18 cellular contexts compared by ENCODE assay signal in genomic region chr16:24085665-24086064, GRCh38.
DNase-seq lines count a peak whose midpoint lies in the region; ATAC-seq, FAIRE-seq and TF ChIP-seq lines count a peak whose summit lies in the region.
"Had no signal": no experiment of that assay in that cellular context is flagged by ENCODE, and none has a peak within 500 bp of the region (broad histone marks: within the 10 kb centered on the region; RNA-seq: fewer than 3 reads in every experiment).

No MANE protein-coding gene starts in this region.

- peak; percentile 47 for DNase-seq in ELF-1 (ENCODE audit: low read depth, low spot score)
- DNase-seq in NCI-H69 (lab: John Stamatoyannopoulos, UW) = peak; percentile 30
- no peak for DNase-seq in H1 (ENCODE audit: low read depth in 1 of 2, low spot score in 2 of 2)
- no peak for DNase-seq in trophoblast cell
- DNase-seq in stimulated activated naive CD4-positive, alpha-beta T cell (lab: John Stamatoyannopoulos, UW) = no peak
- DNase-seq in D721Med (ENCODE audit: insufficient read length, low spot score) = no peak
- DNase-seq: AML-193; DMS 273 treated with DMSO at 0.1 percent for 48 hours; GDM1; KBM-7; NCI-H187 treated with DMSO at 0.1 percent for 48 hours; NCI-H446; NCI-H526 treated with DMSO at 0.1 percent for 48 hours; NK-92 treated with Interleukin-12 subunit alpha and Interleukin-12 subunit beta, amount 100 ng/mL, for 24 hours; SW 1271 had no signal

- no peak overlapping the region for H2BK5ac ChIP-seq in H1 (ENCODE audit: low read depth, low read length)
- H2BK5ac ChIP-seq in trophoblast cell (ENCODE audit: low read depth, low read length, poor library complexity) = peak overlapping the region; percentile 95

- H3K4me2 ChIP-seq in H1 (ENCODE audit: insufficient read depth in 1 of 2, low read depth in 2 of 2, low read length in 2 of 2) (no peak overlapping the region), trophoblast cell (ENCODE audit: low read length) (no peak overlapping the region)

- no peaks in the 10 kb centered on the region for H3K79me2 ChIP-seq in H1 (ENCODE audit: control insufficient read depth in 1 of 2, insufficient read depth in 2 of 2, low read length in 2 of 2)
- H3K79me2 ChIP-seq in trophoblast cell (ENCODE audit: control insufficient read depth, insufficient read depth, low read length, poor library complexity) = no peaks in the 10 kb centered on the region

- no peak overlapping the region for H3K9ac ChIP-seq in H1 (replicated peaks in 1 of 4; ENCODE audit: extremely low read depth in 1 of 4, low read depth in 3 of 4, low read length in 3 of 4)
- H3K9ac ChIP-seq in trophoblast cell (ENCODE audit: low read length) = no peak overlapping the region

- CTCF ChIA-PET in H1 (lab: Charles Lee; ENCODE audit: partially characterized antibody) = interaction anchor here (1.0 kb wide), 1 partner anchor 167 kb away, joined by 3 read pairs; no protein-coding TSS in a partner anchor

- H3K79me1 ChIP-seq in H1 (ENCODE audit: low read depth, low read length) (no peaks in the 10 kb centered on the region), trophoblast cell (ENCODE audit: low read length) (peaks cover 16% of the 10 kb centered on the region)

- no peak overlapping the region for H2AK5ac ChIP-seq in H1 (ENCODE audit: low read depth, low read length)
- peak overlapping the region; percentile 77 for H2AK5ac ChIP-seq in trophoblast cell (ENCODE audit: low read length)

- TF ChIP-seq EP300 in H1 (IDR thresholded peaks at IDR 0.05; ENCODE audit: borderline replicate concordance in 1 of 2, low read depth in 2 of 2, low read length in 2 of 2) = no peak

- 85% methylated on average over 5 of the region's 5 CpGs; no CpG with 5 or more reads in 1 of the 2 experiments for WGBS in H1 (ENCODE audit: extremely low coverage in 1 of 2, insufficient coverage in 1 of 2, insufficient read length in 1 of 2, insufficient replicate concordance in 2 of 2, low coverage in 1 of 2, low lambda C conversion rate in 2 of 2, missing lambda C conversion rate in 1 of 2), 2 experiments
- WGBS in trophoblast cell (ENCODE audit: extremely low coverage, insufficient coverage, insufficient read length) = no CpG with 5 or more reads among the region's 5 CpGs

- no peak for TF ChIP-seq CTCF in H1 (IDR thresholded peaks at IDR 0.05; ENCODE audit: control extremely low read depth in 1 of 3, insufficient read depth in 1 of 3, low read depth in 1 of 3, low read length in 3 of 3)
- no peak for TF ChIP-seq CTCF in D721Med (IDR thresholded peaks at IDR 0.05; ENCODE audit: insufficient read depth, missing control alignments)

- H4K5ac ChIP-seq in H1 (ENCODE audit: insufficient read length, low read depth, low read length) = no peak overlapping the region

- H4K91ac ChIP-seq in H1 (replicated peaks; ENCODE audit: insufficient read length, low read length) = no peak overlapping the region
- peak overlapping the region; percentile 88 for H4K91ac ChIP-seq in trophoblast cell (ENCODE audit: low read depth, low read length)

- TF ChIP-seq POLR2A in H1 (IDR thresholded peaks at IDR 0.05; ENCODE audit: control extremely low read depth in 1 of 2, low read depth in 2 of 2, low read length in 2 of 2) = no peak

- H3K9me3 ChIP-seq in H1 (ENCODE audit: insufficient read depth in 2 of 2, low read depth in 1 of 2, low read length in 1 of 2) = no peaks in the 10 kb centered on the region
- H3K9me3 ChIP-seq in trophoblast cell (ENCODE audit: insufficient read depth, low read depth, low read length) = no peaks in the 10 kb centered on the region

- no peaks in the 10 kb centered on the region for H4K20me1 ChIP-seq in H1 (replicated peaks in 1 of 2; ENCODE audit: control insufficient read depth in 1 of 2, insufficient read depth in 2 of 2, low read length in 2 of 2)

- H3K4me1 ChIP-seq in H1 (replicated peaks in 1 of 4; ENCODE audit: control insufficient read depth in 3 of 4, insufficient read depth in 4 of 4, low read length in 3 of 4) (peaks cover 0 to 7% (median 2%) of the 10 kb centered on the region in 4 experiments; a peak in 2 of 7 replicates), trophoblast cell (ENCODE audit: control insufficient read depth in 1 of 2, insufficient read depth in 2 of 2, low read length in 2 of 2) (peaks cover 15 to 18% of the 10 kb centered on the region in 2 experiments)

- no peak overlapping the region for H3K4ac ChIP-seq in H1 (replicated peaks; ENCODE audit: insufficient read length, low read depth, low read length)
- no peak overlapping the region for H3K4ac ChIP-seq in trophoblast cell (ENCODE audit: low read depth, low read length)

- POLR2A ChIA-PET in H1 (lab: Charles Lee; ENCODE audit: partially characterized antibody) = no interaction called here

- no peak overlapping the region for H2BK120ac ChIP-seq in H1 (replicated peaks; ENCODE audit: low read depth, low read length)
- peak overlapping the region; percentile 41 for H2BK120ac ChIP-seq in trophoblast cell (ENCODE audit: insufficient read depth, low read length, poor library complexity)

- 0 out of 2 replicates have a peak overlapping the region, but pooled peaks have one; percentile 50 for H2BK15ac ChIP-seq in H1 (ENCODE audit: low read length)

- H3K4me3 ChIP-seq in H1 (ENCODE audit: extremely low read depth in 1 of 4, insufficient read depth in 2 of 4, low read depth in 3 of 4, low read length in 4 of 4) = no peak overlapping the region
- no peak overlapping the region for H3K4me3 ChIP-seq in trophoblast cell (ENCODE audit: low read depth, low read length)

- H4K8ac ChIP-seq in H1 (ENCODE audit: extremely low read depth, insufficient read depth, low read length) (no peak overlapping the region), trophoblast cell (ENCODE audit: low read depth, low read length) (peak overlapping the region; percentile 53)

- no peak overlapping the region for H3K56ac ChIP-seq in H1 (replicated peaks; ENCODE audit: insufficient read length, low read depth, low read length)

- no peak for TF ChIP-seq RAD21 in H1 (IDR thresholded peaks at IDR 0.05 in 1 of 2, conservative IDR thresholded peaks at IDR 0.05 in 1 of 2; ENCODE audit: low read depth in 2 of 2, low read length in 2 of 2)

- no peak overlapping the region for H2BK20ac ChIP-seq in H1 (ENCODE audit: low read length)

- H3K23me2 ChIP-seq in H1 (ENCODE audit: low read depth, low read length) = no peaks in the 10 kb centered on the region

- no peak overlapping the region for H3K27ac ChIP-seq in H1 (ENCODE audit: low read depth, low read length)
- H3K27ac ChIP-seq in trophoblast cell (ENCODE audit: low read depth, low read length) = peak overlapping the region; percentile 55

- FAIRE-seq in H1 (lab: Jason Lieb, UNC) = no peak
- no peak for FAIRE-seq in D721Med (lab: Jason Lieb, UNC)
- FAIRE-seq: RCC 7860 had no signal

- H2BK12ac ChIP-seq in H1 (ENCODE audit: low read depth, low read length) (no peak overlapping the region), trophoblast cell (ENCODE audit: low read length) (peak overlapping the region; percentile 84)

- no peaks in the 10 kb centered on the region for H3K27me3 ChIP-seq in H1 (replicated peaks in 1 of 4; ENCODE audit: control insufficient read depth in 3 of 4, extremely low read depth in 1 of 4, insufficient read depth in 3 of 4, low read length in 3 of 4)
- H3K27me3 ChIP-seq in trophoblast cell (ENCODE audit: insufficient read depth, low read length) = no peaks in the 10 kb centered on the region

- ATAC-seq in HG03097 (IDR thresholded peaks at IDR 0.05; ENCODE audit: low FRiP score, unreplicated experiment) = no peak
- ATAC-seq: Right ventricle myocardium inferior had no signal

- H2AFZ ChIP-seq in H1 (ENCODE audit: low read length) = no peak overlapping the region
- no peak overlapping the region for H2AFZ ChIP-seq in trophoblast cell (ENCODE audit: insufficient read depth, low read length, poor library complexity)

- no peaks in the 10 kb centered on the region for H3K36me3 ChIP-seq in H1 (ENCODE audit: control insufficient read depth in 2 of 4, insufficient read depth in 4 of 4, low read length in 3 of 4)
- no peaks in the 10 kb centered on the region for H3K36me3 ChIP-seq in trophoblast cell (ENCODE audit: control insufficient read depth in 1 of 2, insufficient read depth in 2 of 2, low read length in 2 of 2)

- H3K18ac ChIP-seq in H1 (ENCODE audit: extremely low read depth, low read length) = no peak overlapping the region
- H3K18ac ChIP-seq in trophoblast cell (ENCODE audit: low read length) = no peak overlapping the region

- H4K12ac ChIP-seq in trophoblast cell (ENCODE audit: low read depth, low read length) = no peak overlapping the region

- H3K14ac ChIP-seq in H1 (ENCODE audit: insufficient read length) = no peak overlapping the region
- peak overlapping the region; percentile 51 for H3K14ac ChIP-seq in trophoblast cell (ENCODE audit: low read length)

- no peak overlapping the region for H3K23ac ChIP-seq in H1 (ENCODE audit: insufficient read length)
- H3K23ac ChIP-seq in trophoblast cell (ENCODE audit: low read length) = no peak overlapping the region

TF ChIP-seq in H1, 55 proteins besides CTCF, POLR2A, EP300 and RAD21:
- TF ChIP-seq SP2 (IDR thresholded peaks at IDR 0.05; ENCODE audit: low read length) (no peak), ATF3 (IDR thresholded peaks at IDR 0.05; ENCODE audit: insufficient read depth, low read depth, low read length) (no peak), BACH1 (IDR thresholded peaks at IDR 0.05; ENCODE audit: low read length) (no peak), CREB1 (IDR thresholded peaks at IDR 0.05) (no peak), HDAC6 (IDR thresholded peaks at IDR 0.05; ENCODE audit: low read depth, low read length) (no peak), SP1 (IDR thresholded peaks at IDR 0.05; ENCODE audit: low read depth, low read length) (no peak), POU5F1 (IDR thresholded peaks at IDR 0.05; ENCODE audit: low read depth, low read length) (no peak)

Comparison
In these comparisons a context has a peak if more than half of its experiments do, and no peak if none do; other contexts are left out.
1. DNase-seq: peak in ELF-1 (single experiment) and NCI-H69 (single experiment); none in H1 (0 of 2), trophoblast cell (0 of 2), stimulated activated naive CD4-positive, alpha-beta T cell (0 of 6) and D721Med (single experiment).